Comparison of ENCODE assay signal across 17 cellular contexts in the genomic region with DNA sequence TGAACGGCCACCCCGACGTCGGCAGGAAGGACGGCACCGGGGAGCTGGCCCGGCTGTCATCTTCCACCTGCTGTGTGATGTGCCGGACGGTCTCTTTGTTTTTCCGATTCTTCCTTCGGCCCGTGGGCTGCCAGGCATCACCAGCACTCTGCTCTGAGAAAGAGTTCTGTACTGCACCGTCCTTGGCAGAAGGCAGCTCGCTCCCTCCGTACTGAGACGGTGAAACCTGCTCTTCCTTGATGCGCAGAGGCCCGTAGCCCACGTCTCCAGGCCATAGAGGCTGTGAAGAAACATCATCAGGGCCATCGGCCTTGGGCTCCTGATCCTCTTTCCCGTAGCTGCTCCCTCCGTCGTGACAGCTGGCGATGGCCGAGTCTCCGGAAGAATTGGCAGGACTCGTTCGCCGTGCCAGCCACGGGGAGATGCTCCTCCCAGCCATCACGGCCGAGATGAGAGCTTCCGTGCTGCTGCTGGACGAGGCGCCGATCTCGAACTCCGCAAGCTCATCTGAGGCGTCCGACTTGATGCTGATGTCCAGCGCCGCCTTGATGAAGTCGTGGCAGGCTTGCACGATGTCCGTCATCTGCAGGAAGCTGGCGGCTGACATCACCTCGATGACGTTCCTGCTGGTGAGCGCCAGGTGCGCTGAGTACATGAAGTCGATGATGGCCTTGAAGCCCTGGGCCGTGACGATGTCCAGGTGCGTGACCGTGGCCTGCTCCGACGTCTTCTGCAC. TPM values are rescaled to one million over a fixed set of nuclear protein-coding genes. Genes with fewer than 3 reads are reported as not detected.
A peak's percentile ranks its signal among the peaks of the same experiment; 100 is the strongest.
DNase-seq lines count a peak whose midpoint lies in the region; ATAC-seq and TF ChIP-seq lines count a peak whose summit lies in the region.
"Had no signal": no experiment of that assay in that cellular context is flagged by ENCODE, and none has a peak within 500 bp of the region (broad histone marks: within the 10 kb centered on the region; RNA-seq: fewer than 3 reads in every experiment).

No MANE protein-coding gene starts in this region.

- TF ChIP-seq POLR2A in spleen (IDR thresholded peaks at IDR 0.05) = no peak

- 89 to 90% methylated on average over 57 of the region's 57 CpGs for WGBS in heart right ventricle, 2 donors
- WGBS in right cardiac atrium = 89% methylated on average over 57 of the region's 57 CpGs
- WGBS in spleen, 5 donors = 76 to 92% (median 84%) methylated on average over 57 of the region's 57 CpGs

- H3K9me3 ChIP-seq in heart right ventricle (no peaks in the 10 kb centered on the region), right cardiac atrium (ENCODE audit: control insufficient read depth, low read length) (no peaks in the 10 kb centered on the region), spleen (no peaks in the 10 kb centered on the region)
- H3K9me3 ChIP-seq: SJSA1 had no signal

- no peak for DNase-seq in heart right ventricle
- no peak for DNase-seq in right cardiac atrium
- peak; percentile 47 for DNase-seq in DMS53 treated with DMSO at 0.1 percent for 48 hours (lab: John Stamatoyannopoulos, UW; ENCODE audit: unreplicated experiment)
- DNase-seq in cerebellar cortex (ENCODE audit: low spot score) = peak; percentile 57
- no peak for DNase-seq in spleen
- no peak for DNase-seq in DMS 273 (lab: John Stamatoyannopoulos, UW; ENCODE audit: unreplicated experiment)
- DNase-seq: AML-193, DMS79 treated with DMSO at 0.1 percent for 48 hours, GM23248, HCEC 1CT, Kasumi-1, NCI-H1694 treated with DMSO at 0.1 percent for 48 hours, NCI-H446, NCI-H526 treated with DMSO at 0.1 percent for 48 hours had no signal

- peaks cover 0 to 41% (median 21%) of the 10 kb centered on the region in 9 donors for H3K36me3 ChIP-seq in heart right ventricle
- H3K36me3 ChIP-seq in spleen = peaks cover 0 to 14% (median 5%) of the 10 kb centered on the region in 6 donors
- H3K36me3 ChIP-seq: SJSA1 had no signal

- ATAC-seq in heart right ventricle (no peak), right cardiac atrium (no peak), GM18861 (IDR thresholded peaks at IDR 0.05; ENCODE audit: unreplicated experiment) (no peak)
- ATAC-seq: GM12878 had no signal

- H3K4me3 ChIP-seq in heart right ventricle (no peak overlapping the region), right cardiac atrium (ENCODE audit: low read length) (no peak overlapping the region), spleen (peak overlapping the region in 1 of 8 donors; percentile 15)
- H3K4me3 ChIP-seq: GM12878, GM23248, SJSA1 had no signal

- H3K27me3 ChIP-seq in heart right ventricle (no peaks in the 10 kb centered on the region), right cardiac atrium (ENCODE audit: control insufficient read depth, insufficient read depth) (no peaks in the 10 kb centered on the region), spleen (replicated peaks in 1 of 7) (peaks cover 0 to 5% (median 0%) of the 10 kb centered on the region in 7 donors)
- H3K27me3 ChIP-seq: SJSA1 had no signal

- H3K4me1 ChIP-seq in heart right ventricle (peaks cover 28 to 83% (median 62%) of the 10 kb centered on the region in 9 donors), right cardiac atrium (ENCODE audit: control insufficient read depth, insufficient read depth, low read length) (peaks cover 7% of the 10 kb centered on the region), spleen (peaks cover 28 to 89% (median 65%) of the 10 kb centered on the region in 6 donors)
- H3K4me1 ChIP-seq: SJSA1 had no signal

- intact Hi-C loops in heart right ventricle (cut with DNase I) = loop anchor here (5.0 to 10.0 kb wide), 5 partner anchors 32 to 185 kb away; partner anchors contain the start of genes ABHD16B (in 6 of the 10), SAMD10 (in 2 of the 10) and TPD52L2 (in 2 of the 10)
- intact Hi-C loops in right cardiac atrium (cut with DNase I) = loop anchor here in 2 of 4 donors (5.0 to 10.0 kb wide), 3 partner anchors 37 to 255 kb away; partner anchors contain the start of genes ABHD16B (in 1 of the 2) and PTK6 (in 1 of the 2)
- intact Hi-C loops in spleen (cut with DNase I; ENCODE audit: low total_unique reads) = no loop called here

- H3K27ac ChIP-seq in heart right ventricle (peak overlapping the region in 8 of 10 donors; percentile 15 to 95 (median 70)), right cardiac atrium (ENCODE audit: low read length) (no peak overlapping the region), spleen (peak overlapping the region in 7 of 8 donors; percentile 48 to 83 (median 76))
- H3K27ac ChIP-seq: GM23248, SJSA1 had no signal

- no peak for TF ChIP-seq CTCF in heart right ventricle (IDR thresholded peaks at IDR 0.05)
- no peak for TF ChIP-seq CTCF in spleen (IDR thresholded peaks at IDR 0.05 in 8 of 11, conservative IDR thresholded peaks at IDR 0.05 in 3 of 11)

RNA-seq across cellular contexts. Expression of gene ZBTB46, which starts 41.1 kb away (rescaled TPM):
- total RNA-seq in heart right ventricle = 10 to 100 TPM; 10.2 to 25.4 (median 14.7) TPM
- 10 to 100 TPM in 1 of 2 donors, 1 to 10 TPM in 1; 5.6 to 10.3 TPM for polyA plus RNA-seq in heart right ventricle
- total RNA-seq in right cardiac atrium = 10 to 100 TPM; 14.4 to 18.1 (median 16.3) TPM
- polyA plus RNA-seq in right cardiac atrium = 6.7 TPM
- total RNA-seq in spleen = 10 to 100 TPM; 27.6 to 76.5 (median 35.9) TPM
- 10 to 100 TPM in 1 of 3 donors, 1 to 10 TPM in 2; 3.6 to 14.7 (median 4.7) TPM for polyA plus RNA-seq in spleen

RNA-seq across cellular contexts. Expression of gene SLC2A4RG, which starts 50.4 kb away (rescaled TPM):
- total RNA-seq in heart right ventricle = 10 to 100 TPM; 64.4 to 85.3 (median 76.8) TPM
- polyA plus RNA-seq in heart right ventricle = 100 to 1,000 TPM in 1 of 2 donors, 10 to 100 TPM in 1; 36.3 to 114 TPM
- 10 to 100 TPM; 42.7 to 69.1 (median 50.1) TPM for total RNA-seq in right cardiac atrium
- polyA plus RNA-seq in right cardiac atrium = 39.2 TPM
- 100 to 1,000 TPM in 1 of 7 donors, 10 to 100 TPM in 6; 39.9 to 107 (median 64.8) TPM for total RNA-seq in spleen
- polyA plus RNA-seq in spleen = 10 to 100 TPM; 27.5 to 44.0 (median 34.3) TPM

RNA-seq across cellular contexts. Expression of gene LIME1, which starts 53.5 kb away (rescaled TPM):
- total RNA-seq in heart right ventricle (1 to 10 TPM in 9 of 10 donors, under 1 TPM in 1; 0.79 to 4.1 (median 2.7) TPM), right cardiac atrium (1 to 10 TPM; 2.1 to 2.9 (median 2.7) TPM), spleen (10 to 100 TPM; 24.0 to 93.4 (median 39.0) TPM)
- polyA plus RNA-seq in heart right ventricle (10 to 100 TPM in 1 of 2 donors, 1 to 10 TPM in 1; 4.9 to 15.7 TPM), right cardiac atrium (2.7 TPM), spleen (10 to 100 TPM; 56.2 to 96.6 (median 80.4) TPM)

Comparison
In these comparisons a context has a peak if more than half of its experiments do, and no peak if none do; other contexts are left out.
1. DNase-seq: peak in DMS53 treated with DMSO at 0.1 percent for 48 hours (single experiment) and cerebellar cortex (single experiment); none in heart right ventricle (0 of 2), right cardiac atrium (0 of 3), spleen (single experiment) and DMS 273 (single experiment).
2. RNA of gene LIME1, which starts 53.5 kb away (total RNA-seq): 24.0 to 93.4 TPM in spleen; 0.79 to 4.1 TPM in heart right ventricle and 2.1 to 2.9 TPM in right cardiac atrium; every median in the first group is over 4 times any median in the second.